ENCODE assay signal across 13 cellular contexts in the genomic region with DNA sequence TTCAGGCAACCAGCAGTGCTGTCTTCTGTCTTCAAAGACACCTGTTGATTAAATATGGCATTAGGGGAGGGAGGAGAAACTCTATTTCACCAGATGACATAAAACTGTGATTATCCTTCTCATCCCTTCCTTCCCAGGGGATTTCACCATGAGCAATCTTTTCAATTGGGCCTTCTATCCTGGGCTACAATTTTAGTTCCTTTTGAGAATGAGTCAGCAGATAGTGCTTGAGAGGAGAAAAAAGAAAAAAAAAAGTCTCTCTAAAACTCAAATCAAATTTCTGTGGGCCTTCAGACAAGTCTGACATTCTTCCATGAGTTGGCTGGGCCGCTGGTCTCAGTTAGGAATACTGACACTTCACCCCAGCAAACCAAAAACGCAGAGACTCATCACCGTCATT. TPM values are rescaled to one million over a fixed set of nuclear protein-coding genes. Genes with fewer than 3 reads are reported as not detected.
A peak's percentile ranks its signal among the peaks of the same experiment; 100 is the strongest.
DNase-seq lines count a peak whose midpoint lies in the region; ATAC-seq and TF ChIP-seq lines count a peak whose summit lies in the region.
"Had no signal": no experiment of that assay in that cellular context is flagged by ENCODE, and none has a peak within 500 bp of the region (broad histone marks: within the 10 kb centered on the region; RNA-seq: fewer than 3 reads in every experiment).

No MANE protein-coding gene starts in this region.

- H3F3A ChIP-seq in MM.1S (ENCODE audit: insufficient read depth, low read length): no peaks in the 10 kb centered on the region

- no peaks in the 10 kb centered on the region for H3K9me3 Mint-ChIP-seq in activated naive CD4-positive, alpha-beta T cell treated with anti-CD3 and anti-CD28 coated beads, Interleukin-2, amount 50 U/mL, for 24 hours
- no peaks in the 10 kb centered on the region for H3K9me3 Mint-ChIP-seq in dendritic cell treated with granulocyte-macrophage colony-stimulating factor and Interleukin-4, amounts not matched to agents 40 ng/mL and 50 ng/mL, for 4 days

- no peak overlapping the region for H3K9ac ChIP-seq in MM.1S (ENCODE audit: low read length)

- H3K36me3 ChIP-seq in KOPT-K1 (ENCODE audit: insufficient read depth, low read length) (peaks cover 25% of the 10 kb centered on the region), spleen (peaks cover 0 to 49% (median 0%) of the 10 kb centered on the region in 6 donors), MM.1S (replicated peaks; ENCODE audit: insufficient read depth, low read length) (peaks cover 4% of the 10 kb centered on the region; the same call in 1 of the 2 replicates)

- DNase-seq in activated naive CD4-positive, alpha-beta T cell treated with Interleukin-2 at 50 U/mL for 16 hours: no peak
- DNase-seq in spleen: no peak
- DNase-seq in MM.1S: no peak
- DNase-seq: mesendoderm; NCI-H146; NCI-H526 treated with DMSO at 0.1 percent for 48 hours; stimulated activated CD4-positive, alpha-beta T cell treated with anti-CD3 and anti-CD28 coated beads, Interleukin-4, amount 100 ng/mL, for 4 hours had no signal

- no peaks in the 10 kb centered on the region for H3K9me3 ChIP-seq in KOPT-K1 (ENCODE audit: insufficient read depth, low read length, poor library complexity, severe bottlenecking)
- H3K9me3 ChIP-seq in spleen: no peaks in the 10 kb centered on the region
- no peaks in the 10 kb centered on the region for H3K9me3 ChIP-seq in MM.1S (replicated peaks; ENCODE audit: insufficient read depth, low read length)

- H3K4me2 ChIP-seq in MM.1S (ENCODE audit: low read depth, low read length): no peak overlapping the region

- 64 to 76% (median 65%) methylated on average over 3 of the region's 3 CpGs for WGBS in spleen, 5 donors

- peaks cover 18% of the 10 kb centered on the region; the same call in 1 of the 2 replicates for H4K20me1 ChIP-seq in MM.1S (ENCODE audit: insufficient read depth, low read length)

- peak overlapping the region; percentile 16 for H3K27ac ChIP-seq in KOPT-K1 (ENCODE audit: low read depth, low read length, poor library complexity, severe bottlenecking)
- peak overlapping the region in 7 of 8 donors; percentile 29 to 100 (median 90) for H3K27ac ChIP-seq in spleen
- no peak overlapping the region for H3K27ac ChIP-seq in MM.1S (ENCODE audit: low read length)
- H3K27ac ChIP-seq: epithelial cell of prostate had no signal

- intact Hi-C loops in dendritic cell treated with granulocyte-macrophage colony-stimulating factor and Interleukin-4, amounts not matched to agents 40 ng/mL and 50 ng/mL, for 4 days (cut with micrococcal nuclease): no loop called here
- intact Hi-C loops in spleen (cut with DNase I; ENCODE audit: low total_unique reads): loop anchor here (10.0 kb wide), 1 partner anchor 54 kb away; no protein-coding TSS in a partner anchor

- peaks cover 76 to 100% (median 100%) of the 10 kb centered on the region in 6 donors for H3K4me1 ChIP-seq in spleen
- peaks cover 69% of the 10 kb centered on the region for H3K4me1 ChIP-seq in MM.1S (ENCODE audit: low read length)

- ATAC-seq in GM18505 (IDR thresholded peaks at IDR 0.05; ENCODE audit: unreplicated experiment) (no peak), HG02870 (IDR thresholded peaks at IDR 0.05; ENCODE audit: unreplicated experiment) (no peak)

- peak overlapping the region; percentile 66 for H3K27ac Mint-ChIP-seq in activated naive CD4-positive, alpha-beta T cell treated with anti-CD3 and anti-CD28 coated beads, Interleukin-2, amount 50 U/mL, for 24 hours
- peak overlapping the region; percentile 76 for H3K27ac Mint-ChIP-seq in dendritic cell treated with granulocyte-macrophage colony-stimulating factor and Interleukin-4, amounts not matched to agents 40 ng/mL and 50 ng/mL, for 4 days

- TF ChIP-seq CTCF in spleen (IDR thresholded peaks at IDR 0.05 in 8 of 11, conservative IDR thresholded peaks at IDR 0.05 in 3 of 11): no peak
- no peak for TF ChIP-seq CTCF in MM.1S (IDR thresholded peaks at IDR 0.05; ENCODE audit: low read length)

- peaks cover 99% of the 10 kb centered on the region for H3K4me1 Mint-ChIP-seq in activated naive CD4-positive, alpha-beta T cell treated with anti-CD3 and anti-CD28 coated beads, Interleukin-2, amount 50 U/mL, for 24 hours
- H3K4me1 Mint-ChIP-seq in dendritic cell treated with granulocyte-macrophage colony-stimulating factor and Interleukin-4, amounts not matched to agents 40 ng/mL and 50 ng/mL, for 4 days (ENCODE audit: low read depth): peaks cover 92% of the 10 kb centered on the region

- peak overlapping the region; percentile 6 for H3K4me3 Mint-ChIP-seq in activated naive CD4-positive, alpha-beta T cell treated with anti-CD3 and anti-CD28 coated beads, Interleukin-2, amount 50 U/mL, for 24 hours
- no peak overlapping the region for H3K4me3 Mint-ChIP-seq in dendritic cell treated with granulocyte-macrophage colony-stimulating factor and Interleukin-4, amounts not matched to agents 40 ng/mL and 50 ng/mL, for 4 days

- H3K9me2 ChIP-seq in MM.1S (replicated peaks; ENCODE audit: insufficient read depth, low read length): no peaks in the 10 kb centered on the region

- TF ChIP-seq POLR2A in spleen (IDR thresholded peaks at IDR 0.05): no peak
- TF ChIP-seq POLR2A in GM18505 (IDR thresholded peaks at IDR 0.05; ENCODE audit: borderline replicate concordance, extremely low read depth, insufficient read depth, insufficient read length): no peak

- H2AFZ ChIP-seq in MM.1S (ENCODE audit: low read length): no peak overlapping the region

- H3K4me3 ChIP-seq in spleen: no peak overlapping the region
- no peak overlapping the region for H3K4me3 ChIP-seq in MM.1S (ENCODE audit: low read length)

- peaks cover 100% of the 10 kb centered on the region for H3K79me2 ChIP-seq in MM.1S (ENCODE audit: low read length)

- H3K27me3 Mint-ChIP-seq in activated naive CD4-positive, alpha-beta T cell treated with anti-CD3 and anti-CD28 coated beads, Interleukin-2, amount 50 U/mL, for 24 hours: no peaks in the 10 kb centered on the region
- H3K27me3 Mint-ChIP-seq in dendritic cell treated with granulocyte-macrophage colony-stimulating factor and Interleukin-4, amounts not matched to agents 40 ng/mL and 50 ng/mL, for 4 days: no peaks in the 10 kb centered on the region

- H3K27me3 ChIP-seq in spleen (replicated peaks in 1 of 7) (no peaks in the 10 kb centered on the region), MM.1S (replicated peaks; ENCODE audit: insufficient read depth, low read length) (no peaks in the 10 kb centered on the region)

- peaks cover 12% of the 10 kb centered on the region for H3K36me3 Mint-ChIP-seq in activated naive CD4-positive, alpha-beta T cell treated with anti-CD3 and anti-CD28 coated beads, Interleukin-2, amount 50 U/mL, for 24 hours
- H3K36me3 Mint-ChIP-seq in dendritic cell treated with granulocyte-macrophage colony-stimulating factor and Interleukin-4, amounts not matched to agents 40 ng/mL and 50 ng/mL, for 4 days (ENCODE audit: low read depth): peaks cover 67% of the 10 kb centered on the region

RNA-seq across cellular contexts. Expression of gene FLI1, which starts 7.2 kb away (rescaled TPM):
- 100 to 1,000 TPM; 125 to 270 (median 160) TPM for total RNA-seq in spleen
- 10 to 100 TPM; 45.8 to 74.2 (median 52.5) TPM for polyA plus RNA-seq in spleen
